ENCODE assay signal across 8 cellular contexts in the genomic region with DNA sequence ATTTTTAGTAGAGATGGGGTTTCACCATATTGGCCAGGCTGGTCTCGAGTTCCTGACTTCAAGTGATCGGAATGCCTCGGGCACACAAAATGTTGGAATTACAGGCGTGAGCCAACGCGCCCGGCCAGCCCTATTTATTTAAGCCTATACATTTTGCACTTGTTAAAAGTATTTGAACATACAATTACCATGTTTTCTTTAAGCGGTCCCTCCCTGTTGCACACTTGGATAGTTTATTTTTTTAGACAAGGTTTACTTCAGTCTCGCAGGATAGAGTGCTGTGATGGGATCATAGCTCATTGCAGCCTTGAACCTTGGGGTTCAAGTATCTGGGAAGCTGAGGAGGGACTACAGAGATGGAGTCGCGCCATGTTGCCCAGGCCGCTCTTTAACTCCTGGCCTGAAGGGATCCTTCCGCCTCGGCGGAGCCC. TPM values are rescaled to one million over a fixed set of nuclear protein-coding genes. Genes with fewer than 3 reads are reported as not detected.
DNase-seq lines count a peak whose midpoint lies in the region; ATAC-seq, FAIRE-seq and TF ChIP-seq lines count a peak whose summit lies in the region.

No MANE protein-coding gene starts in this region.

- no peak for TF ChIP-seq EP300 in sigmoid colon (IDR thresholded peaks at IDR 0.05)

- WGBS in sigmoid colon, 2 donors, result 79 to 88% methylated on average over 15 of the region's 15 CpGs

- H3K27ac ChIP-seq in SK-N-MC (no peak overlapping the region), sigmoid colon (peak overlapping the region; percentile 74 to 87 (median 82))

- no peak overlapping the region for H3K9ac ChIP-seq in SK-N-MC (ENCODE audit: insufficient read length)

- ATAC-seq in GM19023 (IDR thresholded peaks at IDR 0.05; ENCODE audit: unreplicated experiment), result peak; percentile 5

- H3K4me3 ChIP-seq in SK-N-MC (peak overlapping the region; percentile 90), fibroblast of the aortic adventitia (ENCODE audit: low read depth, low read length) (peak overlapping the region; percentile 71), sigmoid colon (peak overlapping the region; percentile 52 to 73 (median 61))

- no peak for FAIRE-seq in HTR-8/SVneo (lab: Jason Lieb, UNC)

- intact Hi-C loops in sigmoid colon (cut with DNase I), result loop anchor here (10.0 kb wide), 1 partner anchor 121 kb away; the partner anchor contains the start of genes MDH2 and STYXL1

- H3K36me3 ChIP-seq in SK-N-MC (ENCODE audit: insufficient read depth, low read length), result no peaks in the 10 kb centered on the region
- H3K36me3 ChIP-seq in sigmoid colon, result no peaks in the 10 kb centered on the region

- peaks cover 0 to 7% (median 5%) of the 10 kb centered on the region in 4 donors for H3K4me1 ChIP-seq in sigmoid colon

- TF ChIP-seq CTCF in fibroblast of the aortic adventitia (IDR thresholded peaks at IDR 0.05; ENCODE audit: insufficient read depth, low read length) (no peak), sigmoid colon (IDR thresholded peaks at IDR 0.05) (no peak)

- H3K9me3 ChIP-seq in SK-N-MC (ENCODE audit: low read depth, low read length) (no peaks in the 10 kb centered on the region), sigmoid colon (no peaks in the 10 kb centered on the region)

- no peak for TF ChIP-seq POLR2A in sigmoid colon (IDR thresholded peaks at IDR 0.05)

- DNase-seq in SK-N-MC (ENCODE audit: low read depth, low spot score) (no peak), fibroblast of the aortic adventitia (ENCODE audit: low read depth) (no peak), sigmoid colon (no peak), HPDE6-E6E7 (ENCODE audit: extremely low spot score) (no peak), NCI-H774 (lab: John Stamatoyannopoulos, UW) (no peak), SK-N-DZ (ENCODE audit: low spot score) (no peak), HTR-8/SVneo (ENCODE audit: insufficient read length, low spot score) (no peak)

- H3K27me3 ChIP-seq in sigmoid colon, result no peaks in the 10 kb centered on the region

RNA-seq across cellular contexts. Expression of gene SRRM3, which starts 35.7 kb away (rescaled TPM):
- total RNA-seq in fibroblast of the aortic adventitia (ENCODE audit: low replicate concordance) (0.18 and 1.3 TPM in 2 replicates), sigmoid colon (10 to 100 TPM in 1 of 4 donors, 1 to 10 TPM in 3; 1.6 to 16.1 (median 6.3) TPM)
- polyA plus RNA-seq in sigmoid colon, result 1 to 10 TPM; 1.4 to 2.2 (median 1.8) TPM
- polyA plus RNA-seq in SK-N-DZ (2014; cell fraction: cytosol; rRNA removed), result 13.2 and 13.5 TPM in 2 replicates
- polyA plus RNA-seq in SK-N-DZ (2014; cell fraction: nucleus; rRNA removed), result 26.8 and 31.9 TPM in 2 replicates
